ENCODE assay signal across 9 cellular contexts in the genomic region with DNA sequence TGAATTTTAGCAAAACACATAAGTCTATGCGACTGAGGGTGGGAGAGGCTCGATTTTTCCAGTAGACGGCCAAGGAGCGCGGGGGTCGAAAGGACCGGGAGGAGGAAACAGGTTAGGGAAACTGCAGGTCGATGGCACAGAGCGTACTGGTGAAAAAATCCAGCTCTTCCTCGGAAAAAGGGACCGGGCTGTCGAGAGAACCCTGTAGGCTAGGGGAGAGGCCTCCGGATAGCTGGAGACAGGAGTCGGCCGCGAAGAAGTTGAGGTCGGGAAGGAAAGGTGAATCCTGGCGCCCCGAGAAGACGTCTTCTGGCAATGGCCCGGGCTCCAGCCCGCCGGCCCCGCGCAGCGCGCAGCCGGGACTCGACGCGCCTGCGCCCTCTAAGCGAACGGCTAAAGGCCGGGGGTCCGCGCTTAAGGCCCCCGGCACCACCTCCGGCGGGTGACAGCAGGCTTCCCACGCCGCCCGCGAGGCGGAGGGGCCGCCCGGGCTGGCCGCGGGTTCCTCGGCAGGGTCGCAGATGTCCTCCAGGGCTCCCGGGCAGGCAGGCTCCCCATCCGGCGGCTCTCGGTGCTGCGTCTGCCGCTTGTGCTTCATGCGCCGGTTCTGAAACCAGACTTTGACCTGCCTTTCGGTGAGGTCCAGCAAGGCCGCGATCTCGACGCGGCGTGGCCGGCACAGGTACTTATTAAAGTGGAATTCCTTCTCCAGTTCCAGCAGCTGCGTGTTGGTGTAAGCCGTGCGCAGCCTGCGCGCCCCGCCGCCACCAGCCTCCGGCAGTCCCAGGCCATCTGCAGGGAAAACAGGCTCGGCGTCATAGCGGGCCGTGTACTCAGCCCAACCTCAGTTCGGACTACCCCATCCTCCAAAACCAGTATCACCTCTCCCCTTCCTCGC. TPM values are rescaled to one million over a fixed set of nuclear protein-coding genes. Genes with fewer than 3 reads are reported as not detected.
A peak's percentile ranks its signal among the peaks of the same experiment; 100 is the strongest.
DNase-seq lines count a peak whose midpoint lies in the region; ATAC-seq and TF ChIP-seq lines count a peak whose summit lies in the region.
"Had no signal": no experiment of that assay in that cellular context is flagged by ENCODE, and none has a peak within 500 bp of the region (broad histone marks: within the 10 kb centered on the region; RNA-seq: fewer than 3 reads in every experiment).

No MANE protein-coding gene starts in this region.

- peak overlapping the region; percentile 88 for H3K4me3 ChIP-seq in GM08714 (ENCODE audit: low read length)
- peak overlapping the region; percentile 76 to 83 for H3K4me3 ChIP-seq in ascending aorta
- H3K4me3 ChIP-seq in iPS-11a (ENCODE audit: low read depth, low read length) = peak overlapping the region; percentile 8
- peak overlapping the region; percentile 48 to 79 (median 67) for H3K4me3 ChIP-seq in spleen

- intact Hi-C loops in ascending aorta (cut with DNase I) = loop anchor here (5.0 kb wide), 2 partner anchors 51 to 516 kb away; no protein-coding TSS in a partner anchor
- intact Hi-C loops in spleen (cut with DNase I; ENCODE audit: low total_unique reads) = no loop called here

- H3K27ac ChIP-seq in ascending aorta (peak overlapping the region; percentile 93 to 97), spleen (peak overlapping the region; percentile 85 to 94 (median 88))

- H3K36me3 ChIP-seq in ascending aorta (peaks cover 0 to 7% of the 10 kb centered on the region in 2 donors), spleen (no peaks in the 10 kb centered on the region)

- H3K27me3 ChIP-seq in ascending aorta (no peaks in the 10 kb centered on the region), spleen (replicated peaks in 1 of 7) (peaks cover 0 to 94% (median 37%) of the 10 kb centered on the region in 7 donors)

- DNase-seq in SW480 (ENCODE audit: low spot score) (peak; percentile 75), ascending aorta (ENCODE audit: low spot score in 2 of 2) (no peak), spleen (no peak), COR-L47 (lab: John Stamatoyannopoulos, UW) (no peak), epidermal melanocyte (ENCODE audit: insufficient read length, low spot score) (no peak)

- TF ChIP-seq CTCF in ascending aorta (IDR thresholded peaks at IDR 0.05) = peak; percentile 10 to 23 (median 12)
- peak in 2 of 11 experiments; percentile 31 to 33 for TF ChIP-seq CTCF in spleen (IDR thresholded peaks at IDR 0.05 in 8 of 11, conservative IDR thresholded peaks at IDR 0.05 in 3 of 11)

- peaks cover 6 to 38% of the 10 kb centered on the region in 2 donors for H3K4me1 ChIP-seq in ascending aorta
- H3K4me1 ChIP-seq in spleen = peaks cover 2 to 82% (median 45%) of the 10 kb centered on the region in 6 donors

- H3K9me3 ChIP-seq in ascending aorta = no peaks in the 10 kb centered on the region
- no peaks in the 10 kb centered on the region for H3K9me3 ChIP-seq in spleen

- no peak for TF ChIP-seq POLR2A in spleen (IDR thresholded peaks at IDR 0.05)

- WGBS in spleen, 5 donors = 0 to 2% (median 1%) methylated on average over 43 to 81 of the region's 81 CpGs

- peak; percentile 57 for ATAC-seq in HG02588 (IDR thresholded peaks at IDR 0.05; ENCODE audit: unreplicated experiment)

RNA-seq across cellular contexts. Expression of gene HOXB2, which starts 1.7 kb away (rescaled TPM):
- total RNA-seq in ascending aorta (55.3 TPM), spleen (10 to 100 TPM in 4 of 7 donors, 1 to 10 TPM in 3; 5.9 to 21.9 (median 10.2) TPM)
- 1 to 10 TPM; 7.2 to 8.2 (median 8.0) TPM for polyA plus RNA-seq in spleen

RNA-seq across cellular contexts. Expression of gene HOXB1, which starts 12.4 kb away (rescaled TPM):
- total RNA-seq in ascending aorta (not detected), spleen (not detected)
- under 1 TPM in 1 of 3 donors, not detected in 2; 0.06 TPM for polyA plus RNA-seq in spleen
- total RNA-seq: T-helper 2 cell treated with Interferon-gamma antibody and Interleukin-4, amounts not matched to agents 100 ng/mL and 5 ng/mL, for 36 hours had no signal

RNA-seq across cellular contexts. Expression of gene HOXB4, which starts 34.9 kb away (rescaled TPM):
- total RNA-seq in ascending aorta (20.4 TPM), spleen (1 to 10 TPM; 1.9 to 6.4 (median 3.6) TPM)
- 1 to 10 TPM; 2.3 to 2.7 (median 2.4) TPM for polyA plus RNA-seq in spleen

RNA-seq across cellular contexts. Expression of gene HOXB3, which starts 46.8 kb away (rescaled TPM):
- total RNA-seq in ascending aorta (19.3 TPM), spleen (10 to 100 TPM in 4 of 7 donors, 1 to 10 TPM in 3; 6.8 to 23.1 (median 10.4) TPM)
- polyA plus RNA-seq in spleen = 1 to 10 TPM; 3.6 to 7.8 (median 6.5) TPM

RNA-seq across cellular contexts. Expression of gene HOXB5, which starts 50.4 kb away (rescaled TPM):
- total RNA-seq in ascending aorta (0.53 TPM), spleen (1 to 10 TPM in 3 of 7 donors, under 1 TPM in 4; 0.43 to 2.6 (median 0.67) TPM)
- 1 to 10 TPM in 2 of 3 donors, under 1 TPM in 1; 0.91 to 1.5 (median 1.3) TPM for polyA plus RNA-seq in spleen

Comparison
In these comparisons a context has a peak if more than half of its experiments do, and no peak if none do; other contexts are left out.
1. H3K4me3 ChIP-seq: peak in every context shown above with its lines; median percentile 88 in GM08714; 80 in ascending aorta; 67 in spleen; 8 in iPS-11a.